In the genomic region with DNA sequence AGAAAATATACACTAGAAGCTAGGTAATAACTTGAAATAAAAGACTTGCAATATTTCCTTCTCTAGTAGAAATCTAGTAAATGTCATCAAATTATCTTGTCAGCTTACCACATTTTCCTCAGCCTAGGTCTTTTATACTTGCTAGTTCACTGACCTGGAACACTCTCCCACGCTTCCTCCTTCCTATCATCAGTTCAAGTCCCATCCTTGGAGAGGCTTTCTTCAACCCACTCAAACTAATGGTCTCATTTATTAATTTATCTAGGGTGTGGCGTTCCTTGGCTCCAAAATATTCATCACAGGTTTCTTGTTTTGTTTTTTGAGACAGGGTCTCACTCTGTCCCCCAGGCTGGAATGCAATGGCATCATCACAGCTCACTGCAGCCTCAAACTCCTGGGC, we compare ENCODE assay signal across 1 cellular context.
TF ChIP-seq lines count a peak whose summit lies in the region.

No MANE protein-coding gene starts in this region.

TF ChIP-seq in GM12878, 131 proteins besides CTCF, POLR2A, EP300 and RAD21:
- TF ChIP-seq, protein P1, sequence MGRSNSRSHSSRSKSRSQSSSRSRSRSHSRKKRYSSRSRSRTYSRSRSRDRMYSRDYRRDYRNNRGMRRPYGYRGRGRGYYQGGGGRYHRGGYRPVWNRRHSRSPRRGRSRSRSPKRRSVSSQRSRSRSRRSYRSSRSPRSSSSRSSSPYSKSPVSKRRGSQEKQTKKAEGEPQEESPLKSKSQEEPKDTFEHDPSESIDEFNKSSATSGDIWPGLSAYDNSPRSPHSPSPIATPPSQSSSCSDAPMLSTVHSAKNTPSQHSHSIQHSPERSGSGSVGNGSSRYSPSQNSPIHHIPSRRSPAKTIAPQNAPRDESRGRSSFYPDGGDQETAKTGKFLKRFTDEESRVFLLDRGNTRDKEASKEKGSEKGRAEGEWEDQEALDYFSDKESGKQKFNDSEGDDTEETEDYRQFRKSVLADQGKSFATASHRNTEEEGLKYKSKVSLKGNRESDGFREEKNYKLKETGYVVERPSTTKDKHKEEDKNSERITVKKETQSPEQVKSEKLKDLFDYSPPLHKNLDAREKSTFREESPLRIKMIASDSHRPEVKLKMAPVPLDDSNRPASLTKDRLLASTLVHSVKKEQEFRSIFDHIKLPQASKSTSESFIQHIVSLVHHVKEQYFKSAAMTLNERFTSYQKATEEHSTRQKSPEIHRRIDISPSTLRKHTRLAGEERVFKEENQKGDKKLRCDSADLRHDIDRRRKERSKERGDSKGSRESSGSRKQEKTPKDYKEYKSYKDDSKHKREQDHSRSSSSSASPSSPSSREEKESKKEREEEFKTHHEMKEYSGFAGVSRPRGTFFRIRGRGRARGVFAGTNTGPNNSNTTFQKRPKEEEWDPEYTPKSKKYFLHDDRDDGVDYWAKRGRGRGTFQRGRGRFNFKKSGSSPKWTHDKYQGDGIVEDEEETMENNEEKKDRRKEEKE (IDR thresholded peaks at IDR 0.05) = no peak
- TF ChIP-seq, protein P2, sequence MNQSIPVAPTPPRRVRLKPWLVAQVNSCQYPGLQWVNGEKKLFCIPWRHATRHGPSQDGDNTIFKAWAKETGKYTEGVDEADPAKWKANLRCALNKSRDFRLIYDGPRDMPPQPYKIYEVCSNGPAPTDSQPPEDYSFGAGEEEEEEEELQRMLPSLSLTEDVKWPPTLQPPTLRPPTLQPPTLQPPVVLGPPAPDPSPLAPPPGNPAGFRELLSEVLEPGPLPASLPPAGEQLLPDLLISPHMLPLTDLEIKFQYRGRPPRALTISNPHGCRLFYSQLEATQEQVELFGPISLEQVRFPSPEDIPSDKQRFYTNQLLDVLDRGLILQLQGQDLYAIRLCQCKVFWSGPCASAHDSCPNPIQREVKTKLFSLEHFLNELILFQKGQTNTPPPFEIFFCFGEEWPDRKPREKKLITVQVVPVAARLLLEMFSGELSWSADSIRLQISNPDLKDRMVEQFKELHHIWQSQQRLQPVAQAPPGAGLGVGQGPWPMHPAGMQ (IDR thresholded peaks at IDR 0.05; ENCODE audit: borderline replicate concordance) = no peak
- no peak for TF ChIP-seq NR2F1 (conservative IDR thresholded peaks at IDR 0.05)
- TF ChIP-seq, protein P3, sequence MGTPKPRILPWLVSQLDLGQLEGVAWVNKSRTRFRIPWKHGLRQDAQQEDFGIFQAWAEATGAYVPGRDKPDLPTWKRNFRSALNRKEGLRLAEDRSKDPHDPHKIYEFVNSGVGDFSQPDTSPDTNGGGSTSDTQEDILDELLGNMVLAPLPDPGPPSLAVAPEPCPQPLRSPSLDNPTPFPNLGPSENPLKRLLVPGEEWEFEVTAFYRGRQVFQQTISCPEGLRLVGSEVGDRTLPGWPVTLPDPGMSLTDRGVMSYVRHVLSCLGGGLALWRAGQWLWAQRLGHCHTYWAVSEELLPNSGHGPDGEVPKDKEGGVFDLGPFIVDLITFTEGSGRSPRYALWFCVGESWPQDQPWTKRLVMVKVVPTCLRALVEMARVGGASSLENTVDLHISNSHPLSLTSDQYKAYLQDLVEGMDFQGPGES (IDR thresholded peaks at IDR 0.05) = no peak
- TF ChIP-seq CREB1 (IDR thresholded peaks at IDR 0.05; ENCODE audit: low read depth) = no peak
- no peak for TF ChIP-seq PAX5 (IDR thresholded peaks at IDR 0.05; ENCODE audit: borderline replicate concordance, low read depth, low read length)
- TF ChIP-seq TARDBP (IDR thresholded peaks at IDR 0.05; ENCODE audit: borderline replicate concordance) = no peak
- TF ChIP-seq ATF7 (IDR thresholded peaks at IDR 0.05; ENCODE audit: low read depth) = no peak
- TF ChIP-seq, protein P4, sequence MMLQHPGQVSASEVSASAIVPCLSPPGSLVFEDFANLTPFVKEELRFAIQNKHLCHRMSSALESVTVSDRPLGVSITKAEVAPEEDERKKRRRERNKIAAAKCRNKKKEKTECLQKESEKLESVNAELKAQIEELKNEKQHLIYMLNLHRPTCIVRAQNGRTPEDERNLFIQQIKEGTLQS (IDR thresholded peaks at IDR 0.05; ENCODE audit: borderline replicate concordance, extremely low read depth, low read depth, low read length) = no peak
- TF ChIP-seq, protein P5, sequence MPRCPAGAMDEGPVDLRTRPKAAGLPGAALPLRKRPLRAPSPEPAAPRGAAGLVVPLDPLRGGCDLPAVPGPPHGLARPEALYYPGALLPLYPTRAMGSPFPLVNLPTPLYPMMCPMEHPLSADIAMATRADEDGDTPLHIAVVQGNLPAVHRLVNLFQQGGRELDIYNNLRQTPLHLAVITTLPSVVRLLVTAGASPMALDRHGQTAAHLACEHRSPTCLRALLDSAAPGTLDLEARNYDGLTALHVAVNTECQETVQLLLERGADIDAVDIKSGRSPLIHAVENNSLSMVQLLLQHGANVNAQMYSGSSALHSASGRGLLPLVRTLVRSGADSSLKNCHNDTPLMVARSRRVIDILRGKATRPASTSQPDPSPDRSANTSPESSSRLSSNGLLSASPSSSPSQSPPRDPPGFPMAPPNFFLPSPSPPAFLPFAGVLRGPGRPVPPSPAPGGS (IDR thresholded peaks at IDR 0.05; ENCODE audit: borderline replicate concordance, insufficient read depth, low read depth, low read length, poor library complexity, severe bottlenecking) = no peak
- TF ChIP-seq NR2C2 (IDR thresholded peaks at IDR 0.05; ENCODE audit: borderline replicate concordance, control insufficient read depth, insufficient read length, low read depth) = no peak
- no peak for TF ChIP-seq ZNF217 (IDR thresholded peaks at IDR 0.05)
- no peak for TF ChIP-seq ZNF384 (IDR thresholded peaks at IDR 0.05; ENCODE audit: borderline replicate concordance, low read depth, low read length)
- no peak for TF ChIP-seq SREBF2 (IDR thresholded peaks at IDR 0.05; ENCODE audit: low read length)
- TF ChIP-seq, protein P6, sequence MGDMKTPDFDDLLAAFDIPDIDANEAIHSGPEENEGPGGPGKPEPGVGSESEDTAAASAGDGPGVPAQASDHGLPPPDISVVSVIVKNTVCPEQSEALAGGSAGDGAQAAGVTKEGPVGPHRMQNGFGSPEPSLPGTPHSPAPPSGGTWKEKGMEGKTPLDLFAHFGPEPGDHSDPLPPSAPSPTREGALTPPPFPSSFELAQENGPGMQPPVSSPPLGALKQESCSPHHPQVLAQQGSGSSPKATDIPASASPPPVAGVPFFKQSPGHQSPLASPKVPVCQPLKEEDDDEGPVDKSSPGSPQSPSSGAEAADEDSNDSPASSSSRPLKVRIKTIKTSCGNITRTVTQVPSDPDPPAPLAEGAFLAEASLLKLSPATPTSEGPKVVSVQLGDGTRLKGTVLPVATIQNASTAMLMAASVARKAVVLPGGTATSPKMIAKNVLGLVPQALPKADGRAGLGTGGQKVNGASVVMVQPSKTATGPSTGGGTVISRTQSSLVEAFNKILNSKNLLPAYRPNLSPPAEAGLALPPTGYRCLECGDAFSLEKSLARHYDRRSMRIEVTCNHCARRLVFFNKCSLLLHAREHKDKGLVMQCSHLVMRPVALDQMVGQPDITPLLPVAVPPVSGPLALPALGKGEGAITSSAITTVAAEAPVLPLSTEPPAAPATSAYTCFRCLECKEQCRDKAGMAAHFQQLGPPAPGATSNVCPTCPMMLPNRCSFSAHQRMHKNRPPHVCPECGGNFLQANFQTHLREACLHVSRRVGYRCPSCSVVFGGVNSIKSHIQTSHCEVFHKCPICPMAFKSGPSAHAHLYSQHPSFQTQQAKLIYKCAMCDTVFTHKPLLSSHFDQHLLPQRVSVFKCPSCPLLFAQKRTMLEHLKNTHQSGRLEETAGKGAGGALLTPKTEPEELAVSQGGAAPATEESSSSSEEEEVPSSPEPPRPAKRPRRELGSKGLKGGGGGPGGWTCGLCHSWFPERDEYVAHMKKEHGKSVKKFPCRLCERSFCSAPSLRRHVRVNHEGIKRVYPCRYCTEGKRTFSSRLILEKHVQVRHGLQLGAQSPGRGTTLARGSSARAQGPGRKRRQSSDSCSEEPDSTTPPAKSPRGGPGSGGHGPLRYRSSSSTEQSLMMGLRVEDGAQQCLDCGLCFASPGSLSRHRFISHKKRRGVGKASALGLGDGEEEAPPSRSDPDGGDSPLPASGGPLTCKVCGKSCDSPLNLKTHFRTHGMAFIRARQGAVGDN (IDR thresholded peaks at IDR 0.05) = no peak
- TF ChIP-seq PAX8 (IDR thresholded peaks at IDR 0.05) = no peak
- TF ChIP-seq, protein P7, sequence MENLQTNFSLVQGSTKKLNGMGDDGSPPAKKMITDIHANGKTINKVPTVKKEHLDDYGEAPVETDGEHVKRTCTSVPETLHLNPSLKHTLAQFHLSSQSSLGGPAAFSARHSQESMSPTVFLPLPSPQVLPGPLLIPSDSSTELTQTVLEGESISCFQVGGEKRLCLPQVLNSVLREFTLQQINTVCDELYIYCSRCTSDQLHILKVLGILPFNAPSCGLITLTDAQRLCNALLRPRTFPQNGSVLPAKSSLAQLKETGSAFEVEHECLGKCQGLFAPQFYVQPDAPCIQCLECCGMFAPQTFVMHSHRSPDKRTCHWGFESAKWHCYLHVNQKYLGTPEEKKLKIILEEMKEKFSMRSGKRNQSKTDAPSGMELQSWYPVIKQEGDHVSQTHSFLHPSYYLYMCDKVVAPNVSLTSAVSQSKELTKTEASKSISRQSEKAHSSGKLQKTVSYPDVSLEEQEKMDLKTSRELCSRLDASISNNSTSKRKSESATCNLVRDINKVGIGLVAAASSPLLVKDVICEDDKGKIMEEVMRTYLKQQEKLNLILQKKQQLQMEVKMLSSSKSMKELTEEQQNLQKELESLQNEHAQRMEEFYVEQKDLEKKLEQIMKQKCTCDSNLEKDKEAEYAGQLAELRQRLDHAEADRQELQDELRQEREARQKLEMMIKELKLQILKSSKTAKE (IDR thresholded peaks at IDR 0.05; ENCODE audit: low read depth, poor library complexity, severe bottlenecking) = no peak
TF ChIP-seq in GM12878: peak in this region for 0.
